Comparison of ENCODE assay signal across 16 cellular contexts in genomic region chr3:186151077-186151971, GRCh38. TPM values are rescaled to one million over a fixed set of nuclear protein-coding genes. Genes with fewer than 3 reads are reported as not detected.
A peak's percentile ranks its signal among the peaks of the same experiment; 100 is the strongest.
DNase-seq lines count a peak whose midpoint lies in the region; ATAC-seq and TF ChIP-seq lines count a peak whose summit lies in the region.
"Had no signal": no experiment of that assay in that cellular context is flagged by ENCODE, and none has a peak within 500 bp of the region (broad histone marks: within the 10 kb centered on the region; RNA-seq: fewer than 3 reads in every experiment).

No MANE protein-coding gene starts in this region.

- H3K4me1 Mint-ChIP-seq in activated CD4-positive, alpha-beta T cell treated with anti-CD3 and anti-CD28 coated beads, Interleukin-2, amount 10 ng/mL, durations not matched to agents 24 days and 14 days: peaks cover 15% of the 10 kb centered on the region
- peaks cover 16% of the 10 kb centered on the region for H3K4me1 Mint-ChIP-seq in T-helper 1 cell treated with Interleukin-12 subunit alpha and Interleukin-12 subunit beta and Interleukin-4 antibody, amounts not matched to agents 30 μg/mL and 1 μg/mL, for 36 hours (ENCODE audit: low read depth)
- peaks cover 43% of the 10 kb centered on the region for H3K4me1 Mint-ChIP-seq in stimulated activated memory B cell treated with anti-CD40 and anti-IgM and Interleukin-4, amounts not matched to agents 10 μg/mL and 1 μg/mL and 100 μg/mL, for 72 hours

- TF ChIP-seq CTCF in HL-60 (IDR thresholded peaks at IDR 0.05; ENCODE audit: insufficient read depth, low read length) (no peak), thyroid gland (IDR thresholded peaks at IDR 0.05) (no peak), hepatocyte (IDR thresholded peaks at IDR 0.05; ENCODE audit: poor library complexity) (no peak)

- TF ChIP-seq POLR2A in thyroid gland (IDR thresholded peaks at IDR 0.05): no peak

- H3K27me3 Mint-ChIP-seq in activated CD4-positive, alpha-beta T cell treated with anti-CD3 and anti-CD28 coated beads, Interleukin-2, amount 10 ng/mL, durations not matched to agents 24 days and 14 days: peaks cover 54% of the 10 kb centered on the region
- H3K27me3 Mint-ChIP-seq in T-helper 1 cell treated with Interleukin-12 subunit alpha and Interleukin-12 subunit beta and Interleukin-4 antibody, amounts not matched to agents 30 μg/mL and 1 μg/mL, for 36 hours (ENCODE audit: low read depth): peaks cover 54% of the 10 kb centered on the region
- no peaks in the 10 kb centered on the region for H3K27me3 Mint-ChIP-seq in stimulated activated memory B cell treated with anti-CD40 and anti-IgM and Interleukin-4, amounts not matched to agents 10 μg/mL and 1 μg/mL and 100 μg/mL, for 72 hours

- no peaks in the 10 kb centered on the region for H3K4me1 ChIP-seq in thyroid gland
- H3K4me1 ChIP-seq in hepatocyte (ENCODE audit: insufficient read depth): no peaks in the 10 kb centered on the region
- H3K4me1 ChIP-seq: Caco-2, suprapubic skin had no signal

- peak; percentile 79 for ATAC-seq in stimulated activated memory B cell treated with anti-CD40 and anti-IgM and Interleukin-4, amounts not matched to agents 10 μg/mL and 1 μg/mL and 100 μg/mL, for 72 hours

- peak; percentile 71 for DNase-seq in activated CD4-positive, alpha-beta T cell treated with anti-CD3 and anti-CD28 coated beads, Interleukin-2, amount 10 ng/mL, durations not matched to agents 24 days and 14 days
- no peak for DNase-seq in activated CD4-positive, alpha-beta T cell treated with anti-CD3 and anti-CD28 coated beads, Interleukin-2, amount 50 U/mL, for 48 hours
- DNase-seq in HL-60 (ENCODE audit: low read depth in 1 of 2, low spot score in 1 of 2): peak in 1 of 2 experiments; percentile 45
- no peak for DNase-seq in head of caudate nucleus
- no peak for DNase-seq in thyroid gland
- DNase-seq in hepatocyte (ENCODE audit: low spot score): no peak
- DNase-seq: Caco-2, mammary epithelial cell, NCI-H1105, NCI-H2227 treated with DMSO at 0.1 percent for 48 hours, nucleus accumbens had no signal

- no peak overlapping the region for H2AFZ ChIP-seq in hepatocyte

- H3K9me2 ChIP-seq in hepatocyte (replicated peaks; ENCODE audit: insufficient read depth): no peaks in the 10 kb centered on the region

- no peak overlapping the region for H3K4me2 ChIP-seq in hepatocyte

- no peak overlapping the region for H3K4me3 Mint-ChIP-seq in activated CD4-positive, alpha-beta T cell treated with anti-CD3 and anti-CD28 coated beads, Interleukin-2, amount 10 ng/mL, durations not matched to agents 24 days and 14 days
- peak overlapping the region; percentile 35 for H3K4me3 Mint-ChIP-seq in T-helper 1 cell treated with Interleukin-12 subunit alpha and Interleukin-12 subunit beta and Interleukin-4 antibody, amounts not matched to agents 30 μg/mL and 1 μg/mL, for 36 hours
- H3K4me3 Mint-ChIP-seq in stimulated activated memory B cell treated with anti-CD40 and anti-IgM and Interleukin-4, amounts not matched to agents 10 μg/mL and 1 μg/mL and 100 μg/mL, for 72 hours: peak overlapping the region; percentile 8

- H3K27me3 ChIP-seq in HL-60 (ENCODE audit: insufficient read depth, poor library complexity, severe bottlenecking): no peaks in the 10 kb centered on the region
- H3K27me3 ChIP-seq in thyroid gland: no peaks in the 10 kb centered on the region
- no peaks in the 10 kb centered on the region for H3K27me3 ChIP-seq in hepatocyte
- H3K27me3 ChIP-seq: suprapubic skin had no signal

- H3K27ac ChIP-seq in HL-60 (replicated peaks) (peak overlapping the region; percentile 14), thyroid gland (no peak overlapping the region), hepatocyte (no peak overlapping the region)
- H3K27ac ChIP-seq: coronary artery, skin epidermis, suprapubic skin had no signal

- no peaks in the 10 kb centered on the region for H4K20me1 ChIP-seq in hepatocyte (ENCODE audit: insufficient read depth, poor library complexity, severe bottlenecking)

- H3K36me3 ChIP-seq in thyroid gland: no peaks in the 10 kb centered on the region
- H3K36me3 ChIP-seq in hepatocyte (replicated peaks; ENCODE audit: insufficient read depth, low read depth): no peaks in the 10 kb centered on the region
- H3K36me3 ChIP-seq: suprapubic skin had no signal

- H3K36me3 Mint-ChIP-seq in activated CD4-positive, alpha-beta T cell treated with anti-CD3 and anti-CD28 coated beads, Interleukin-2, amount 10 ng/mL, durations not matched to agents 24 days and 14 days (ENCODE audit: low read depth): no peaks in the 10 kb centered on the region
- no peaks in the 10 kb centered on the region for H3K36me3 Mint-ChIP-seq in T-helper 1 cell treated with Interleukin-12 subunit alpha and Interleukin-12 subunit beta and Interleukin-4 antibody, amounts not matched to agents 30 μg/mL and 1 μg/mL, for 36 hours (ENCODE audit: low read depth)
- peaks cover 12% of the 10 kb centered on the region for H3K36me3 Mint-ChIP-seq in stimulated activated memory B cell treated with anti-CD40 and anti-IgM and Interleukin-4, amounts not matched to agents 10 μg/mL and 1 μg/mL and 100 μg/mL, for 72 hours

- H3K4me3 ChIP-seq in HL-60 (replicated peaks; ENCODE audit: insufficient read depth, low read length) (no peak overlapping the region), thyroid gland (replicated peaks in 1 of 3) (no peak overlapping the region), hepatocyte (no peak overlapping the region)
- H3K4me3 ChIP-seq: coronary artery, skin epidermis, suprapubic skin had no signal

- H3K27ac Mint-ChIP-seq in activated CD4-positive, alpha-beta T cell treated with anti-CD3 and anti-CD28 coated beads, Interleukin-2, amount 10 ng/mL, durations not matched to agents 24 days and 14 days: peak overlapping the region; percentile 53
- peak overlapping the region; percentile 65 for H3K27ac Mint-ChIP-seq in T-helper 1 cell treated with Interleukin-12 subunit alpha and Interleukin-12 subunit beta and Interleukin-4 antibody, amounts not matched to agents 30 μg/mL and 1 μg/mL, for 36 hours
- H3K27ac Mint-ChIP-seq in stimulated activated memory B cell treated with anti-CD40 and anti-IgM and Interleukin-4, amounts not matched to agents 10 μg/mL and 1 μg/mL and 100 μg/mL, for 72 hours: peak overlapping the region; percentile 51

- WGBS in thyroid gland, 2 donors: 79 to 85% methylated on average over 7 of the region's 7 CpGs
- 93% methylated on average over 7 of the region's 7 CpGs for WGBS in hepatocyte (ENCODE audit: low lambda C conversion rate, missing lambda C conversion rate)

- H3K9me3 Mint-ChIP-seq in activated CD4-positive, alpha-beta T cell treated with anti-CD3 and anti-CD28 coated beads, Interleukin-2, amount 10 ng/mL, durations not matched to agents 24 days and 14 days: peaks cover 4% of the 10 kb centered on the region
- no peaks in the 10 kb centered on the region for H3K9me3 Mint-ChIP-seq in T-helper 1 cell treated with Interleukin-12 subunit alpha and Interleukin-12 subunit beta and Interleukin-4 antibody, amounts not matched to agents 30 μg/mL and 1 μg/mL, for 36 hours
- H3K9me3 Mint-ChIP-seq in stimulated activated memory B cell treated with anti-CD40 and anti-IgM and Interleukin-4, amounts not matched to agents 10 μg/mL and 1 μg/mL and 100 μg/mL, for 72 hours: no peaks in the 10 kb centered on the region

- H3K79me2 ChIP-seq in hepatocyte: no peaks in the 10 kb centered on the region

- intact Hi-C loops in activated CD4-positive, alpha-beta T cell treated with anti-CD3 and anti-CD28 coated beads, Interleukin-2, amount 10 ng/mL, durations not matched to agents 24 days and 14 days (cut with micrococcal nuclease): loop anchor here (2.0 to 5.0 kb wide), 4 partner anchors 43 to 381 kb away; partner anchors contain the start of genes ETV5 and TRA2B
- intact Hi-C loops in head of caudate nucleus (cut with DNase I): no loop called here
- intact Hi-C loops in thyroid gland (cut with DNase I): no loop called here

- no peaks in the 10 kb centered on the region for H3K9me3 ChIP-seq in thyroid gland
- no peaks in the 10 kb centered on the region for H3K9me3 ChIP-seq in hepatocyte (ENCODE audit: low read depth)
- H3K9me3 ChIP-seq: Caco-2, suprapubic skin had no signal

RNA-seq across cellular contexts. Expression of gene ETV5, which starts 42.4 kb away (rescaled TPM):
- 2.2 and 2.5 TPM in 2 replicates for total RNA-seq in activated CD4-positive, alpha-beta T cell treated with anti-CD3 and anti-CD28 coated beads, Interleukin-2, amount 10 ng/mL, durations not matched to agents 24 days and 14 days
- total RNA-seq in thyroid gland (10 to 100 TPM; 17.9 to 51.5 (median 28.9) TPM), hepatocyte (9.0 and 12.2 TPM in 2 replicates)
- polyA plus RNA-seq in hepatocyte: 15.0 and 23.6 TPM in 2 replicates
